ENCODE assay signal across 9 cellular contexts in genomic region chr7:23467281-23467680, GRCh38. TPM values are rescaled to one million over a fixed set of nuclear protein-coding genes. Genes with fewer than 3 reads are reported as not detected.
DNase-seq lines count a peak whose midpoint lies in the region; ATAC-seq and TF ChIP-seq lines count a peak whose summit lies in the region.
"Had no signal": no experiment of that assay in that cellular context is flagged by ENCODE, and none has a peak within 500 bp of the region (broad histone marks: within the 10 kb centered on the region; RNA-seq: fewer than 3 reads in every experiment).

No MANE protein-coding gene starts in this region.

- POLR2A ChIA-PET in PC-9 (lab: Charles Lee; ENCODE audit: unreplicated experiment), result interaction anchor here (0.7 kb wide), 1 partner anchor 1506 kb away, joined by 4 read pairs; no protein-coding TSS in a partner anchor

- intact Hi-C loops in PC-9 (cut with micrococcal nuclease; ENCODE audit: unreplicated experiment), result no loop called here

- CTCF ChIA-PET in PC-9 (lab: Charles Lee), result no interaction called here

- peaks cover 16% of the 10 kb centered on the region for H4K20me1 ChIP-seq in PC-9 (ENCODE audit: insufficient read depth)

- peaks cover 82% of the 10 kb centered on the region for H3K79me2 ChIP-seq in PC-9 (ENCODE audit: low read depth)

- H3K4me1 ChIP-seq in PC-9 (replicated peaks; ENCODE audit: insufficient read depth), result peaks cover 52% of the 10 kb centered on the region

- H3K4me3 ChIP-seq in PC-9, result peak overlapping the region; percentile 73
- H3K4me3 ChIP-seq in epithelial cell of proximal tubule (ENCODE audit: low read depth, low read length), result peak overlapping the region; percentile 58
- peak overlapping the region; percentile 75 for H3K4me3 ChIP-seq in retinal pigment epithelial cell (ENCODE audit: low read length)

- H3K9me3 Mint-ChIP-seq in activated T-cell treated with anti-CD3 and anti-CD28 coated beads, Interleukin-2, amount 50 U/mL, for 4 hours, result no peaks in the 10 kb centered on the region

- H3K27me3 ChIP-seq in PC-9 (ENCODE audit: insufficient read depth, low read depth), result no peaks in the 10 kb centered on the region

- BruUV-seq in PC-9 (replicated peaks; lab: Mats Ljungman, UMichigan), result no TSS peak

- H3K27me3 Mint-ChIP-seq in activated T-cell treated with anti-CD3 and anti-CD28 coated beads, Interleukin-2, amount 50 U/mL, for 4 hours (ENCODE audit: low read depth), result peaks cover 66% of the 10 kb centered on the region

- peaks cover 19% of the 10 kb centered on the region; the same call in 1 of the 2 replicates for H3K36me3 ChIP-seq in PC-9 (ENCODE audit: low read depth)

- no peaks in the 10 kb centered on the region for H3K36me3 Mint-ChIP-seq in activated T-cell treated with anti-CD3 and anti-CD28 coated beads, Interleukin-2, amount 50 U/mL, for 4 hours (ENCODE audit: insufficient read depth)
- H3K36me3 Mint-ChIP-seq: CD8-positive, alpha-beta T cell had no signal

- H3K4me2 ChIP-seq in PC-9, result peak overlapping the region; percentile 99

- no peak for DNase-seq in activated T-cell treated with anti-CD3 and anti-CD28 coated beads, Interleukin-2, amount 50 U/mL, for 4 hours
- no peak for DNase-seq in activated T-cell treated with anti-CD3 and anti-CD28 coated beads, Interleukin-2, amount 50 U/mL, for 48 hours
- DNase-seq in PC-9 (no peak), epithelial cell of proximal tubule (ENCODE audit: low read depth) (no peak), retinal pigment epithelial cell (ENCODE audit: low read depth) (no peak), GDM1 (lab: John Stamatoyannopoulos, UW) (no peak), amygdala (lab: John Stamatoyannopoulos, UW) (no peak)
- DNase-seq: CD8-positive, alpha-beta T cell had no signal

- H3K4me1 Mint-ChIP-seq in activated T-cell treated with anti-CD3 and anti-CD28 coated beads, Interleukin-2, amount 50 U/mL, for 4 hours (ENCODE audit: low read depth), result peaks cover 29% of the 10 kb centered on the region

- no peak for TF ChIP-seq CTCF in PC-9 (conservative IDR thresholded peaks at IDR 0.05)
- no peak for TF ChIP-seq CTCF in epithelial cell of proximal tubule (conservative IDR thresholded peaks at IDR 0.05; ENCODE audit: low read depth, low read length)
- TF ChIP-seq CTCF in retinal pigment epithelial cell (conservative IDR thresholded peaks at IDR 0.05; ENCODE audit: low read depth, low read length), result no peak

- peak overlapping the region; percentile 31 for H3K4me3 Mint-ChIP-seq in activated T-cell treated with anti-CD3 and anti-CD28 coated beads, Interleukin-2, amount 50 U/mL, for 4 hours

- H3K27ac ChIP-seq in PC-9, result peak overlapping the region; percentile 92

- no peaks in the 10 kb centered on the region for H3K9me2 ChIP-seq in PC-9 (ENCODE audit: insufficient read depth)

- no peaks in the 10 kb centered on the region for H3K9me3 ChIP-seq in PC-9 (ENCODE audit: insufficient read depth, low read depth)

- peak overlapping the region; percentile 74 for H2AFZ ChIP-seq in PC-9

- peaks cover 52% of the 10 kb centered on the region for H3F3A ChIP-seq in PC-9 (ENCODE audit: insufficient read depth, low read depth)

- ATAC-seq in activated T-cell treated with anti-CD3 and anti-CD28 coated beads, Interleukin-2, amount 50 U/mL, for 4 hours, result no peak
- ATAC-seq in HG02885 (IDR thresholded peaks at IDR 0.05; ENCODE audit: poor library complexity, unreplicated experiment), result no peak
- ATAC-seq: CD8-positive, alpha-beta T cell had no signal

RNA-seq across cellular contexts. Expression of gene IGF2BP3, which starts 3.0 kb away (rescaled TPM):
- under 1 TPM; 0.32 to 0.86 (median 0.43) TPM for total RNA-seq in activated T-cell treated with anti-CD3 and anti-CD28 coated beads, Interleukin-2, amount 50 U/mL, for 4 hours
- total RNA-seq in PC-9 (2021), result 132 and 139 TPM in 2 replicates
- total RNA-seq in epithelial cell of proximal tubule, result 42.4 and 49.3 TPM in 2 replicates
- total RNA-seq: CD8-positive, alpha-beta T cell had no signal

Comparison
In these comparisons a context has a peak if more than half of its experiments do, and no peak if none do; other contexts are left out.
1. RNA of gene IGF2BP3, which starts 3.0 kb away (total RNA-seq): 132 to 139 TPM in PC-9 and 42.4 to 49.3 TPM in epithelial cell of proximal tubule; 0.32 to 0.86 TPM in activated T-cell treated with anti-CD3 and anti-CD28 coated beads, Interleukin-2, amount 50 U/mL, for 4 hours; every median in the first group is over 10 times any median in the second.
2. Peak in every context shown above with its lines, with median percentiles within 50 percentile points of each other: H3K4me3 ChIP-seq.